ENCODE assay signal across 10 cellular contexts in genomic region chr12:89927226-89927698, GRCh38.
DNase-seq lines count a peak whose midpoint lies in the region; ATAC-seq, FAIRE-seq and TF ChIP-seq lines count a peak whose summit lies in the region.
"Had no signal": no experiment of that assay in that cellular context is flagged by ENCODE, and none has a peak within 500 bp of the region (broad histone marks: within the 10 kb centered on the region; RNA-seq: fewer than 3 reads in every experiment).

No MANE protein-coding gene starts in this region.

- H3K4me3 ChIP-seq in Peyer's patch = peak overlapping the region in 1 of 4 donors; percentile 18
- H3K4me3 ChIP-seq: transverse colon had no signal

- DNase-seq in H54 (ENCODE audit: insufficient read length, low spot score) (no peak), KG1 (lab: John Stamatoyannopoulos, UW) (peak; percentile 4), medulla oblongata (ENCODE audit: extremely low spot score) (peak; percentile 60), NCI-H2107 (lab: John Stamatoyannopoulos, UW) (no peak), SW480 (ENCODE audit: low spot score) (no peak), Peyer's patch (no peak)
- DNase-seq in activated effector memory CD4-positive, alpha-beta T cell treated with anti-CD3 and anti-CD28 coated beads, Interleukin-2, amount 50 U/mL, for 16 hours = no peak
- DNase-seq: activated CD4-positive, alpha-beta T cell treated with anti-CD3 and anti-CD28 coated beads, Interleukin-2, amount 50 U/mL, for 4 hours; transverse colon had no signal

- no peaks in the 10 kb centered on the region for H3K36me3 ChIP-seq in Peyer's patch
- H3K36me3 ChIP-seq: transverse colon had no signal

- H3K27ac ChIP-seq in Peyer's patch = peak overlapping the region in 2 of 4 donors; percentile 60 to 72

- H3K4me1 ChIP-seq in Peyer's patch = no peaks in the 10 kb centered on the region

- no peak for TF ChIP-seq POLR2A in H54 (IDR thresholded peaks at IDR 0.05; ENCODE audit: low read depth, low read length)
- TF ChIP-seq POLR2A in Peyer's patch (IDR thresholded peaks at IDR 0.05) = no peak

- no peaks in the 10 kb centered on the region for H3K9me3 ChIP-seq in Peyer's patch
- H3K9me3 ChIP-seq: transverse colon had no signal

- peak; percentile 98 for ATAC-seq in GM18861 (IDR thresholded peaks at IDR 0.05; ENCODE audit: unreplicated experiment)

- peak; percentile 66 for FAIRE-seq in H54 (lab: Jason Lieb, UNC)

- no peaks in the 10 kb centered on the region for H3K27me3 ChIP-seq in Peyer's patch
- H3K27me3 ChIP-seq: transverse colon had no signal

- TF ChIP-seq CTCF in Peyer's patch (IDR thresholded peaks at IDR 0.05) = no peak

Comparison
In these comparisons a context has a peak if more than half of its experiments do, and no peak if none do; other contexts are left out.
1. DNase-seq: peak in KG1 (single experiment) and medulla oblongata (single experiment); none in H54 (single experiment), NCI-H2107 (single experiment), SW480 (single experiment), Peyer's patch (0 of 3) and activated effector memory CD4-positive, alpha-beta T cell treated with anti-CD3 and anti-CD28 coated beads, Interleukin-2, amount 50 U/mL, for 16 hours (single experiment).